ENCODE assay signal across 12 cellular contexts in genomic region chr1:217965156-217965786, GRCh38.
"Had no signal": no experiment of that assay in that cellular context is flagged by ENCODE, and none has a peak within 500 bp of the region (broad histone marks: within the 10 kb centered on the region; RNA-seq: fewer than 3 reads in every experiment).

No MANE protein-coding gene starts in this region.

- H3K9me3 ChIP-seq: lower lobe of right lung, ovary, right lobe of liver, uterus had no signal

- ATAC-seq: activated T-helper 17 cell treated with anti-CD3 and anti-CD28 coated beads, Interleukin-2, amount 50 U/mL, for 72 hours; foreskin keratinocyte had no signal

- H3K27me3 ChIP-seq: foreskin keratinocyte, ovary, right lobe of liver, uterus had no signal

- H3K4me3 ChIP-seq: lower lobe of right lung, ovary, right lobe of liver, uterus had no signal

- H3K27ac ChIP-seq: foreskin keratinocyte, lower lobe of right lung, ovary, right lobe of liver, uterus had no signal

- DNase-seq: activated CD4-positive, alpha-beta T cell treated with anti-CD3 and anti-CD28 coated beads, Interleukin-2, amount 50 U/mL, for 1 hour; activated naive CD4-positive, alpha-beta T cell treated with Interleukin-2 at 50 U/mL for 16 hours; anterior cingulate cortex; effector CD8-positive, alpha-beta T cell; foreskin keratinocyte; head of caudate nucleus; immature natural killer cell; lower lobe of right lung; ovary; right lobe of liver; uterus had no signal

- H3K4me1 ChIP-seq: foreskin keratinocyte, lower lobe of right lung, right lobe of liver, uterus had no signal

- H3K36me3 ChIP-seq: lower lobe of right lung, ovary, right lobe of liver, uterus had no signal
